In the genomic region with DNA sequence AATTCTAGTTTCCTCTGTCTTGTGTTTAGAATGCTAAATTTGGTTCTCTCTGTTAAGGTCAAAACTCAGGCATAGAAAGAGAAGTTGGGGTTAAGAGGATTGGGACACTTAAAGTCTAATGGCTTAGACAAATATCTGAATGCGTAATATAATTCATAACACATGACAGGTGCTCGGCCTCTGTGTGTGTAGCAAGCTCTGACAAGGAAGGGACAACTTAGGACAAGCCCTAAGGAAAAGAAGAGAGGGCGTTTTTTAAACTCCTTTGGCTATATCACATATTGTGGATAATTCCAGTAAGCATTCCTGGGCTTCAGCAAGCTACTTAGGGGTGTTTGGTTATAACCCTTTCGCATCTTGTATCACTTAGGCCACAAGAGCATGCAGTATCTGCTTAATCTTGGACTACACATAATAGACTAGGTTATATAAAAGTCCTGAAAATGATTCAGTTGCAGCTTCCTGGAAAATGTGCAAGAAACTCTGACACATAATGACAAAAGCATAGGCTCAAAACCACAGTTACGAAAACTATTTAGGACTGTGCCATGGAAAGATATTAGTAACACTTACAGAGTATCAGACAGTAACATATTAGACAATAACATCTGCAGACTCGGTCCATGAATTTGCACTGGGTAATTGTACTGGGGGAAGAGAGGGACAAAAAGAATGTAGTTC, we compare ENCODE assay signal across 8 cellular contexts. TPM values are rescaled to one million over a fixed set of nuclear protein-coding genes. Genes with fewer than 3 reads are reported as not detected.
DNase-seq lines count a peak whose midpoint lies in the region; ATAC-seq and TF ChIP-seq lines count a peak whose summit lies in the region.
"Had no signal": no experiment of that assay in that cellular context is flagged by ENCODE, and none has a peak within 500 bp of the region (broad histone marks: within the 10 kb centered on the region; RNA-seq: fewer than 3 reads in every experiment).

No MANE protein-coding gene starts in this region.

- TF ChIP-seq CTCF in PC-9 (conservative IDR thresholded peaks at IDR 0.05) (no peak), esophagus muscularis mucosa (IDR thresholded peaks at IDR 0.05) (no peak), smooth muscle cell (IDR thresholded peaks at IDR 0.05; ENCODE audit: borderline replicate concordance, insufficient read depth, poor library complexity, severe bottlenecking) (no peak), H9 (conservative IDR thresholded peaks at IDR 0.05) (no peak)

- no peaks in the 10 kb centered on the region for H3K79me1 ChIP-seq in H9 (ENCODE audit: insufficient read depth, low read depth, low read length, poor library complexity, severe bottlenecking)

- no peak for TF ChIP-seq EP300 in esophagus muscularis mucosa (IDR thresholded peaks at IDR 0.05)

- POLR2A ChIA-PET in PC-9 (lab: Charles Lee; ENCODE audit: unreplicated experiment) = interaction anchor here (0.6 to 1.1 kb wide), 2 partner anchors 16 to 254 kb away, joined by 4 to 5 read pairs; a partner anchor contains a TSS

- H3K27ac Mint-ChIP-seq in H9 = no peak overlapping the region

- CTCF ChIA-PET in PC-9 (lab: Charles Lee) = no interaction called here

- no peaks in the 10 kb centered on the region for H3K23me2 ChIP-seq in H9 (ENCODE audit: insufficient read length, low read depth, low read length, poor library complexity, severe bottlenecking)

- H3K4me3 ChIP-seq in PC-9 = no peak overlapping the region
- H3K4me3 ChIP-seq in esophagus muscularis mucosa = no peak overlapping the region
- H3K4me3 ChIP-seq in smooth muscle cell = no peak overlapping the region

- H3K9ac ChIP-seq in smooth muscle cell (ENCODE audit: low read depth) = peak overlapping the region; percentile 54
- no peak overlapping the region for H3K9ac ChIP-seq in H9 (ENCODE audit: extremely low read depth, insufficient read length, low read length)

- H3K4me2 ChIP-seq in PC-9 (peak overlapping the region; percentile 68), smooth muscle cell (peak overlapping the region; percentile 70), H9 (ENCODE audit: insufficient read depth, insufficient read length, low read length) (no peak overlapping the region)

- H3K79me2 ChIP-seq in PC-9 (ENCODE audit: low read depth) (no peaks in the 10 kb centered on the region), smooth muscle cell (ENCODE audit: low read depth) (no peaks in the 10 kb centered on the region), H9 (ENCODE audit: insufficient read depth, low read length) (no peaks in the 10 kb centered on the region)

- no peaks in the 10 kb centered on the region for H3K9me2 ChIP-seq in PC-9 (ENCODE audit: insufficient read depth)

- H3F3A ChIP-seq in PC-9 (ENCODE audit: insufficient read depth, low read depth) = peaks cover 23% of the 10 kb centered on the region
- peaks cover 4% of the 10 kb centered on the region for H3F3A ChIP-seq in smooth muscle cell (ENCODE audit: low read depth)

- no peak overlapping the region for H2BK12ac ChIP-seq in H9 (ENCODE audit: insufficient read length, low read depth, low read length)

- no peak overlapping the region for H3K4me3 Mint-ChIP-seq in H9

- no peak overlapping the region for H4K8ac ChIP-seq in H9 (replicated peaks; ENCODE audit: insufficient read length, low read depth, low read length)

- no peak overlapping the region for H2BK120ac ChIP-seq in H9 (ENCODE audit: low read depth, low read length, poor library complexity, severe bottlenecking)

- H3K27me3 ChIP-seq in PC-9 (ENCODE audit: insufficient read depth, low read depth) (no peaks in the 10 kb centered on the region), esophagus muscularis mucosa (no peaks in the 10 kb centered on the region), smooth muscle cell (ENCODE audit: low read depth) (no peaks in the 10 kb centered on the region), H9 (ENCODE audit: insufficient read depth, low read length) (no peaks in the 10 kb centered on the region)

- H4K20me1 ChIP-seq in PC-9 (ENCODE audit: insufficient read depth) = no peaks in the 10 kb centered on the region
- no peaks in the 10 kb centered on the region for H4K20me1 ChIP-seq in smooth muscle cell (ENCODE audit: low read depth)
- H4K20me1 ChIP-seq in H9 (ENCODE audit: control insufficient read depth, insufficient read depth, insufficient read length) = no peaks in the 10 kb centered on the region

- H2BK20ac ChIP-seq in H9 (ENCODE audit: low read depth, low read length, poor library complexity, severe bottlenecking) = no peak overlapping the region

- 60% methylated on average over 6 of the region's 6 CpGs for WGBS in esophagus muscularis mucosa
- WGBS in smooth muscle cell (ENCODE audit: low lambda C conversion rate) = 39% methylated on average over 6 of the region's 6 CpGs
- no CpG with 5 or more reads among the region's 6 CpGs for WGBS in H9 (ENCODE audit: extremely low coverage, insufficient read length, low lambda C conversion rate)

- H3K27me3 Mint-ChIP-seq in H9 (ENCODE audit: low read depth) = no peaks in the 10 kb centered on the region

- DNase-seq in HCEC 1CT (peak; percentile 99), PC-9 (peak; percentile 15 to 84), esophagus muscularis mucosa (ENCODE audit: extremely low spot score) (peak; percentile 21), smooth muscle cell (lab: John Stamatoyannopoulos, UW; ENCODE audit: unreplicated experiment) (no peak), H9 (no peak), COLO829 (ENCODE audit: low spot score) (no peak)
- DNase-seq: NCI-H345 had no signal

- no peak overlapping the region for H3K23ac ChIP-seq in H9 (ENCODE audit: insufficient read length, low read depth, low read length)

- H2AFZ ChIP-seq in PC-9 (no peak overlapping the region), smooth muscle cell (ENCODE audit: low read depth) (no peak overlapping the region), H9 (ENCODE audit: low read length) (no peak overlapping the region)

- no peak overlapping the region for H2BK15ac ChIP-seq in H9 (ENCODE audit: low read depth, low read length)

- H3K9me3 Mint-ChIP-seq in H9 = 0 out of 5 replicates have a peak, but pooled peaks cover 0 to 1% of the 10 kb centered on the region in 2 experiments

- H3K27ac ChIP-seq in PC-9 (peak overlapping the region; percentile 77), esophagus muscularis mucosa (replicated peaks in 1 of 4) (peak overlapping the region in 2 of 4 donors; percentile 1 to 6), smooth muscle cell (ENCODE audit: low read depth) (peak overlapping the region; percentile 91), H9 (ENCODE audit: insufficient read length, low read depth, low read length) (no peak overlapping the region)

- H3K36me3 Mint-ChIP-seq in H9 (ENCODE audit: insufficient read depth in 1 of 3, low read depth in 3 of 3) = peaks cover 0 to 3% (median 0%) of the 10 kb centered on the region in 3 experiments; a peak in 1 of 7 replicates

- H3K4me1 Mint-ChIP-seq in H9 = peaks cover 0 to 4% of the 10 kb centered on the region in 2 experiments; a peak in 1 of 4 replicates

- intact Hi-C loops in PC-9 (cut with micrococcal nuclease; ENCODE audit: unreplicated experiment) = loop anchor here (1.0 to 2.0 kb wide), 2 partner anchors 8 to 15 kb away; a partner anchor contains a TSS
- intact Hi-C loops in esophagus muscularis mucosa (cut with DNase I) = no loop called here

- BruUV-seq in PC-9 (replicated peaks; lab: Mats Ljungman, UMichigan) = no TSS peak

- no peak overlapping the region for H3K14ac ChIP-seq in H9 (ENCODE audit: insufficient read depth, low read length)

- no peak overlapping the region for H4K5ac ChIP-seq in H9 (ENCODE audit: insufficient read length, low read depth, low read length)

- no peak overlapping the region for H2AK5ac ChIP-seq in H9 (ENCODE audit: insufficient read length, low read length)

- no peak for TF ChIP-seq POLR2A in esophagus muscularis mucosa (IDR thresholded peaks at IDR 0.05; ENCODE audit: low read depth)

- H3K4ac ChIP-seq in H9 (ENCODE audit: low read depth, low read length) = no peak overlapping the region

- no peak overlapping the region for H4K91ac ChIP-seq in H9 (ENCODE audit: insufficient read length, low read depth, low read length)

- H3K36me3 ChIP-seq in PC-9 (ENCODE audit: low read depth) (no peaks in the 10 kb centered on the region), esophagus muscularis mucosa (no peaks in the 10 kb centered on the region), smooth muscle cell (ENCODE audit: low read depth) (no peaks in the 10 kb centered on the region)

- no peak overlapping the region for H3K18ac ChIP-seq in H9 (ENCODE audit: insufficient read length, low read depth, low read length)

- no peaks in the 10 kb centered on the region for H3K9me3 ChIP-seq in PC-9 (ENCODE audit: insufficient read depth, low read depth)
- no peaks in the 10 kb centered on the region for H3K9me3 ChIP-seq in esophagus muscularis mucosa
- H3K9me3 ChIP-seq in smooth muscle cell (replicated peaks; ENCODE audit: low read depth) = no peaks in the 10 kb centered on the region
- no peaks in the 10 kb centered on the region for H3K9me3 ChIP-seq in H9 (ENCODE audit: control insufficient read depth, low read depth, low read length)

- ATAC-seq in HG03439 (IDR thresholded peaks at IDR 0.05; ENCODE audit: unreplicated experiment) = no peak

- peaks cover 34% of the 10 kb centered on the region for H3K4me1 ChIP-seq in PC-9 (replicated peaks; ENCODE audit: insufficient read depth)
- peaks cover 0 to 13% (median 4%) of the 10 kb centered on the region in 4 donors for H3K4me1 ChIP-seq in esophagus muscularis mucosa
- peaks cover 15% of the 10 kb centered on the region for H3K4me1 ChIP-seq in smooth muscle cell (ENCODE audit: low read depth)
- no peaks in the 10 kb centered on the region for H3K4me1 ChIP-seq in H9 (ENCODE audit: insufficient read depth, low read length)

- no peak overlapping the region for H2BK5ac ChIP-seq in H9 (ENCODE audit: insufficient read length, low read length)

- H3K56ac ChIP-seq in H9 (ENCODE audit: insufficient read length, low read depth, low read length) = no peak overlapping the region

- no peak overlapping the region for H3T11ph ChIP-seq in H9 (ENCODE audit: low read length)

RNA-seq across cellular contexts. Expression of a gene that starts 16.0 kb away (rescaled TPM):
- total RNA-seq in PC-9 (2021) (36.1 and 42.2 TPM in 2 replicates), esophagus muscularis mucosa (10 to 100 TPM; 31.1 to 51.5 (median 43.3) TPM), smooth muscle cell (41.1 and 67.6 TPM in 2 replicates), H9 (2021) (97.1 and 103 TPM in 2 replicates)
- 19.0 and 23.8 TPM in 2 replicates for polyA plus RNA-seq in smooth muscle cell

Comparison
In these comparisons a context has a peak if more than half of its experiments do, and no peak if none do; other contexts are left out.
1. DNase-seq: peak in HCEC 1CT (single experiment), PC-9 (2 of 2) and esophagus muscularis mucosa (single experiment); none in smooth muscle cell (single experiment), H9 (single experiment) and COLO829 (single experiment).